1 cellular context compared by ENCODE assay signal in the genomic region with DNA sequence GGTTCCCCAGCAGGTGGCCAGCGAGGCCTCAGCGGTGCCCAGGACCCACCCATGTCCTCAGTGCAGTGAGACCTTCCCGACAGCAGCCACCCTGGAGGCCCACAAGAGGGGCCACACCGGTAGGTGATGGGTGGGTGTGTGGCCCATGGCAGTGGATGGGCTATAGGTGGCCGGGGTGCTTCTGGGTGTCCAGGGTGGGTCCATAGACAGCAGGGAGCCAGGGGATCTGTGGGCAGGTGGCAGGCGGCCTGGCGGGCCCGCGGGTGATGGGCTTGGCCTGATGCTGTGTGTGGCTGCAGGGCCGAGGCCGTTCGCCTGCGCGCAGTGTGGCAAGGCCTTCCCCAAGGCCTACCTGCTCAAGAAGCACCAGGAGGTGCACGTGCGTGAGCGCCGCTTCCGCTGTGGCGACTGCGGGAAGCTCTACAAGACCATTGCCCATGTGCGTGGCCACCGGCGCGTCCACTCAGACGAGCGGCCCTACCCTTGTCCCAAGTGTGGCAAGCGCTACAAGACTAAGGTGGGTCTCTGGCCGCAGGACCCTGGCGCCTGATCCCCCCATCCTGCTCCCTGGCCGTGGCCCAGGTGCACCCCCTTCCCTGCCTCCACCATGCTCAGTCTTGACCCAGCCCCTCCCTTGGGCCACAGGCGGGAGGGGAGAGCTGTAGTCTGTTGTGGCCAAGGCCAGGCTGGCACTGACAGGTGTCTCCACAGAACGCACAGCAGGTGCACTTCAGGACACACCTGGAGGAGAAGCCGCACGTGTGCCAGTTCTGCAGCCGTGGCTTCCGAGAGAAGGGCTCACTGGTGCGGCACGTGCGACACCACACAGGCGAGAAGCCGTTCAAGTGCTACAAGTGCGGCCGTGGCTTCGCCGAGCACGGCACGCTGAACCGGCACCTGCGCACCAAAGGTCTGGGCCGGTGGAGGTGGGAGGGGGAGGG.
TF ChIP-seq lines count a peak whose summit lies in the region.

No MANE protein-coding gene starts in this region.

TF ChIP-seq in GM12878, 131 proteins besides CTCF, POLR2A, EP300 and RAD21:
- TF ChIP-seq, protein P1, sequence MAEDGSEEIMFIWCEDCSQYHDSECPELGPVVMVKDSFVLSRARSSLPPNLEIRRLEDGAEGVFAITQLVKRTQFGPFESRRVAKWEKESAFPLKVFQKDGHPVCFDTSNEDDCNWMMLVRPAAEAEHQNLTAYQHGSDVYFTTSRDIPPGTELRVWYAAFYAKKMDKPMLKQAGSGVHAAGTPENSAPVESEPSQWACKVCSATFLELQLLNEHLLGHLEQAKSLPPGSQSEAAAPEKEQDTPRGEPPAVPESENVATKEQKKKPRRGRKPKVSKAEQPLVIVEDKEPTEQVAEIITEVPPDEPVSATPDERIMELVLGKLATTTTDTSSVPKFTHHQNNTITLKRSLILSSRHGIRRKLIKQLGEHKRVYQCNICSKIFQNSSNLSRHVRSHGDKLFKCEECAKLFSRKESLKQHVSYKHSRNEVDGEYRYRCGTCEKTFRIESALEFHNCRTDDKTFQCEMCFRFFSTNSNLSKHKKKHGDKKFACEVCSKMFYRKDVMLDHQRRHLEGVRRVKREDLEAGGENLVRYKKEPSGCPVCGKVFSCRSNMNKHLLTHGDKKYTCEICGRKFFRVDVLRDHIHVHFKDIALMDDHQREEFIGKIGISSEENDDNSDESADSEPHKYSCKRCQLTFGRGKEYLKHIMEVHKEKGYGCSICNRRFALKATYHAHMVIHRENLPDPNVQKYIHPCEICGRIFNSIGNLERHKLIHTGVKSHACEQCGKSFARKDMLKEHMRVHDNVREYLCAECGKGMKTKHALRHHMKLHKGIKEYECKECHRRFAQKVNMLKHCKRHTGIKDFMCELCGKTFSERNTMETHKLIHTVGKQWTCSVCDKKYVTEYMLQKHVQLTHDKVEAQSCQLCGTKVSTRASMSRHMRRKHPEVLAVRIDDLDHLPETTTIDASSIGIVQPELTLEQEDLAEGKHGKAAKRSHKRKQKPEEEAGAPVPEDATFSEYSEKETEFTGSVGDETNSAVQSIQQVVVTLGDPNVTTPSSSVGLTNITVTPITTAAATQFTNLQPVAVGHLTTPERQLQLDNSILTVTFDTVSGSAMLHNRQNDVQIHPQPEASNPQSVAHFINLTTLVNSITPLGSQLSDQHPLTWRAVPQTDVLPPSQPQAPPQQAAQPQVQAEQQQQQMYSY (CRISPR knock-in tag; IDR thresholded peaks at IDR 0.05), result no peak
- TF ChIP-seq BHLHE40 (IDR thresholded peaks at IDR 0.05; ENCODE audit: borderline replicate concordance in 1 of 2, low read depth in 2 of 2, low read length in 1 of 2) (peak in 1 of 2 experiments; percentile 48; a peak in 2 of 4 replicates), SMC3 (IDR thresholded peaks at IDR 0.05; ENCODE audit: borderline replicate concordance, low read length) (no peak), SRF (IDR thresholded peaks at IDR 0.05; ENCODE audit: low read depth in 2 of 2, low read length in 2 of 2) (0 out of 4 replicates have a peak, but pooled peaks of 1 of the 2 experiments have one; percentile 15)
- TF ChIP-seq, protein P2, sequence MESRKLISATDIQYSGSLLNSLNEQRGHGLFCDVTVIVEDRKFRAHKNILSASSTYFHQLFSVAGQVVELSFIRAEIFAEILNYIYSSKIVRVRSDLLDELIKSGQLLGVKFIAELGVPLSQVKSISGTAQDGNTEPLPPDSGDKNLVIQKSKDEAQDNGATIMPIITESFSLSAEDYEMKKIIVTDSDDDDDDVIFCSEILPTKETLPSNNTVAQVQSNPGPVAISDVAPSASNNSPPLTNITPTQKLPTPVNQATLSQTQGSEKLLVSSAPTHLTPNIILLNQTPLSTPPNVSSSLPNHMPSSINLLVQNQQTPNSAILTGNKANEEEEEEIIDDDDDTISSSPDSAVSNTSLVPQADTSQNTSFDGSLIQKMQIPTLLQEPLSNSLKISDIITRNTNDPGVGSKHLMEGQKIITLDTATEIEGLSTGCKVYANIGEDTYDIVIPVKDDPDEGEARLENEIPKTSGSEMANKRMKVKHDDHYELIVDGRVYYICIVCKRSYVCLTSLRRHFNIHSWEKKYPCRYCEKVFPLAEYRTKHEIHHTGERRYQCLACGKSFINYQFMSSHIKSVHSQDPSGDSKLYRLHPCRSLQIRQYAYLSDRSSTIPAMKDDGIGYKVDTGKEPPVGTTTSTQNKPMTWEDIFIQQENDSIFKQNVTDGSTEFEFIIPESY (IDR thresholded peaks at IDR 0.05), result no peak
